ENCODE assay signal across 22 cellular contexts in genomic region chr16:87692176-87692575, GRCh38.
DNase-seq lines count a peak whose midpoint lies in the region; ATAC-seq, FAIRE-seq and TF ChIP-seq lines count a peak whose summit lies in the region.
"Had no signal": no experiment of that assay in that cellular context is flagged by ENCODE, and none has a peak within 500 bp of the region (broad histone marks: within the 10 kb centered on the region; RNA-seq: fewer than 3 reads in every experiment).

No MANE protein-coding gene starts in this region.

- H4K20me1 ChIP-seq in HCT116 (ENCODE audit: insufficient read depth) (no peaks in the 10 kb centered on the region), K562 (replicated peaks; ENCODE audit: control insufficient read depth, insufficient read depth, low read length) (0 out of 2 replicates have a peak, but pooled peaks cover 8% of the 10 kb centered on the region), osteoblast (ENCODE audit: insufficient read depth, low read length) (no peaks in the 10 kb centered on the region)

- intact Hi-C loops in HCT116 (cut with micrococcal nuclease) (no loop called here), K562 (cut with micrococcal nuclease) (no loop called here)

- DNase-seq in DMS53 (lab: John Stamatoyannopoulos, UW) (peak; percentile 33), DMS53 treated with DMSO at 0.1 percent for 48 hours (lab: John Stamatoyannopoulos, UW; ENCODE audit: unreplicated experiment) (no peak), HCT116 (ENCODE audit: low read depth, low spot score) (no peak), K562 (ENCODE audit: extremely low read depth in 1 of 4, low spot score in 3 of 4) (no peak), osteoblast (ENCODE audit: insufficient read length, low spot score, missing footprints) (peak; percentile 86), cortex of kidney (lab: John Stamatoyannopoulos, UW) (no peak), NCI-H1048 (lab: John Stamatoyannopoulos, UW) (no peak)
- no peak for DNase-seq in stimulated activated CD4-positive, alpha-beta T cell treated with anti-CD3 and anti-CD28 coated beads, Interleukin-2, amount 100 ng/mL, for 24 hours
- DNase-seq: BE2C; CD4-positive, alpha-beta memory T cell; DMS79 treated with DMSO at 0.1 percent for 48 hours; KBM-7; NCI-H1105 treated with DMSO at 0.1 percent for 48 hours; NCI-H1694; NCI-H2081 treated with DMSO at 0.1 percent for 48 hours; NCI-H446 treated with DMSO at 0.1 percent for 48 hours; NCI-H69; OCI-M1; RPMI8226; SIG-M5 had no signal

- in situ Hi-C loops in K562 (cut with MboI): no loop called here

- POLR2A ChIA-PET in HCT116 (lab: Charles Lee): no interaction called here
- POLR2A ChIA-PET in K562 (lab: Yijun Ruan, JAX): interaction anchor here (0.6 to 1.0 kb wide), 4 partner anchors 14 to 371 kb away, joined by 3 to 4 read pairs (median 3); no protein-coding TSS in a partner anchor

- H3K9ac ChIP-seq in HCT116 (ENCODE audit: low read length): no peak overlapping the region
- H3K9ac ChIP-seq in K562 (ENCODE audit: insufficient read depth in 1 of 2, low read depth in 2 of 2, low read length in 2 of 2): no peak overlapping the region

- TF ChIP-seq CTCF in HCT116 (IDR thresholded peaks at IDR 0.05 in 2 of 3, conservative IDR thresholded peaks at IDR 0.05 in 1 of 3; ENCODE audit: borderline replicate concordance in 1 of 3, insufficient read depth in 1 of 3, low read depth in 2 of 3, low read length in 2 of 3): no peak
- TF ChIP-seq CTCF in K562 (IDR thresholded peaks at IDR 0.05 in 2 of 3, conservative IDR thresholded peaks at IDR 0.05 in 1 of 3; ENCODE audit: insufficient read depth in 2 of 3, low read depth in 1 of 3, low read length in 3 of 3): no peak
- TF ChIP-seq CTCF in osteoblast (IDR thresholded peaks at IDR 0.05; ENCODE audit: extremely low read depth, low read depth, low read length): no peak

- TF ChIP-seq EP300 in K562 (IDR thresholded peaks at IDR 0.05; ENCODE audit: low read length): no peak

- ATAC-seq in HCT116: peak; percentile 7
- no peak for ATAC-seq in K562

- H3K4me1 ChIP-seq in HCT116 (ENCODE audit: control insufficient read depth in 1 of 2, insufficient read depth in 2 of 2, low read length in 2 of 2): no peaks in the 10 kb centered on the region
- peaks cover 0 to 55% of the 10 kb centered on the region in 2 experiments; a peak in 2 of 5 replicates for H3K4me1 ChIP-seq in K562 (replicated peaks in 1 of 2; ENCODE audit: control insufficient read depth in 2 of 2, insufficient read depth in 2 of 2, low read length in 2 of 2)
- no peaks in the 10 kb centered on the region for H3K4me1 ChIP-seq in osteoblast (ENCODE audit: insufficient read depth, low read length)
- H3K4me1 ChIP-seq: BE2C had no signal

- TF ChIP-seq POLR2A in HCT116 (IDR thresholded peaks at IDR 0.05; ENCODE audit: borderline replicate concordance, extremely low read depth, insufficient read depth, insufficient read length) (no peak), K562 (conservative IDR thresholded peaks at IDR 0.05) (no peak)

- H3K36me3 ChIP-seq in HCT116 (ENCODE audit: control insufficient read depth in 1 of 2, insufficient read depth in 2 of 2, low read length in 2 of 2) (peaks cover 0 to 4% of the 10 kb centered on the region in 2 experiments; a peak in 3 of 4 replicates), K562 (ENCODE audit: control insufficient read depth, insufficient read depth, low read length) (peaks cover 19% of the 10 kb centered on the region; the same call in 1 of the 3 replicates), osteoblast (ENCODE audit: insufficient read depth, low read length) (no peaks in the 10 kb centered on the region)

- H3K27ac ChIP-seq in HCT116 (ENCODE audit: low read depth, low read length) (no peak overlapping the region), K562 (ENCODE audit: extremely low read depth, low read depth, low read length) (no peak overlapping the region), osteoblast (ENCODE audit: low read depth, low read length) (no peak overlapping the region)

- H2AFZ ChIP-seq in HCT116 (ENCODE audit: low read depth, low read length, poor library complexity, severe bottlenecking) (no peak overlapping the region), K562 (ENCODE audit: low read depth, low read length) (no peak overlapping the region), osteoblast (ENCODE audit: low read length) (no peak overlapping the region)
- H2AFZ ChIP-seq: GM23338 had no signal

- H3K4me3 ChIP-seq in HCT116 (replicated peaks in 1 of 2; ENCODE audit: low read depth in 1 of 2, low read length in 2 of 2) (no peak overlapping the region), K562 (no peak overlapping the region), osteoblast (ENCODE audit: insufficient read depth, low read length) (no peak overlapping the region)
- H3K4me3 ChIP-seq: GM23338 had no signal

- WGBS in K562 (ENCODE audit: insufficient coverage, low coverage, missing lambda C conversion rate): 30% methylated on average over 5 of the region's 7 CpGs

- BruUV-seq in HCT116 (replicated peaks; lab: Mats Ljungman, UMichigan) (no TSS peak), K562 (replicated peaks; lab: Mats Ljungman, UMichigan) (no TSS peak)

- H3K9me2 ChIP-seq in HCT116 (ENCODE audit: insufficient read depth): no peaks in the 10 kb centered on the region

- no peak for FAIRE-seq in K562 (lab: Jason Lieb, UNC)
- FAIRE-seq: G401.6 had no signal

- CTCF ChIA-PET in HCT116 (lab: Charles Lee): no interaction called here
- CTCF ChIA-PET in K562 (lab: Yijun Ruan, JAX; ENCODE audit: low intra/inter-chr PET ratio): no interaction called here

- H3K79me2 ChIP-seq in HCT116 (ENCODE audit: insufficient read depth, low read length) (no peaks in the 10 kb centered on the region), K562 (ENCODE audit: control insufficient read depth, insufficient read depth, low read length) (no peaks in the 10 kb centered on the region), osteoblast (ENCODE audit: insufficient read depth, low read length) (no peaks in the 10 kb centered on the region)

- H3K4me2 ChIP-seq in HCT116 (ENCODE audit: low read length) (no peak overlapping the region), K562 (ENCODE audit: insufficient read depth, low read length) (no peak overlapping the region), osteoblast (ENCODE audit: insufficient read depth, low read length) (no peak overlapping the region)
- H3K4me2 ChIP-seq: GM23338 had no signal

- no peak for TF ChIP-seq RAD21 in HCT116 (IDR thresholded peaks at IDR 0.05; ENCODE audit: low read depth)
- TF ChIP-seq RAD21 in K562 (CRISPR knock-in tag; conservative IDR thresholded peaks at IDR 0.05 in 1 of 2, IDR thresholded peaks at IDR 0.05 in 1 of 2): no peak

- H3K9me1 ChIP-seq in K562 (ENCODE audit: control insufficient read depth, insufficient read depth, low read length): no peaks in the 10 kb centered on the region

- H3K27me3 ChIP-seq in HCT116 (ENCODE audit: insufficient read depth, low read length): no peaks in the 10 kb centered on the region
- peaks cover 3 to 27% of the 10 kb centered on the region in 2 experiments; a peak in 3 of 5 replicates for H3K27me3 ChIP-seq in K562 (ENCODE audit: control insufficient read depth in 2 of 2, insufficient read depth in 2 of 2, low read length in 2 of 2)
- peaks cover 9% of the 10 kb centered on the region for H3K27me3 ChIP-seq in osteoblast (ENCODE audit: insufficient read depth, low read length)
- H3K27me3 ChIP-seq: BE2C had no signal

- RAD21 ChIA-PET in HCT116 (lab: Charles Lee; ENCODE audit: low non-redundant PET in 1 of 2, low total read pairs in 2 of 2, uncharacterized antibody in 2 of 2, unreplicated experiment in 2 of 2): no interaction called here

- H3K9me3 ChIP-seq in HCT116 (ENCODE audit: control insufficient read depth in 1 of 2, insufficient read depth in 1 of 2, low read depth in 1 of 2, low read length in 2 of 2) (no peaks in the 10 kb centered on the region), K562 (replicated peaks; ENCODE audit: control insufficient read depth, insufficient read depth, low read depth, low read length) (no peaks in the 10 kb centered on the region), osteoblast (ENCODE audit: low read depth, low read length) (no peaks in the 10 kb centered on the region)
- H3K9me3 ChIP-seq: BE2C had no signal

TF ChIP-seq in HCT116, 20 proteins besides CTCF, POLR2A, EP300 and RAD21 (continues in another document):
- TF ChIP-seq ZNF274 (IDR thresholded peaks at IDR 0.05; ENCODE audit: low read depth, low read length): no peak
- no peak for TF ChIP-seq YY1 (IDR thresholded peaks at IDR 0.05; ENCODE audit: extremely low read depth, insufficient replicate concordance, low read depth, low read length)
- no peak for TF ChIP-seq POLR2AphosphoS5 (IDR thresholded peaks at IDR 0.05; ENCODE audit: low read depth, low read length)
- no peak for TF ChIP-seq SRF (IDR thresholded peaks at IDR 0.05; ENCODE audit: low read depth)
- no peak for TF ChIP-seq EZH2phosphoT487 (IDR thresholded peaks at IDR 0.05; ENCODE audit: borderline replicate concordance)
- no peak for TF ChIP-seq EZH2 (IDR thresholded peaks at IDR 0.05)
- TF ChIP-seq SIN3A (IDR thresholded peaks at IDR 0.05; ENCODE audit: low read depth): no peak
- TF ChIP-seq TCF7L2 (IDR thresholded peaks at IDR 0.05; ENCODE audit: borderline replicate concordance, extremely low read depth, insufficient read depth, insufficient read length): no peak

Comparison
In these comparisons a context has a peak if more than half of its experiments do, and no peak if none do; other contexts are left out.
1. DNase-seq: peak in DMS53 (single experiment) and osteoblast (single experiment); none in DMS53 treated with DMSO at 0.1 percent for 48 hours (single experiment), HCT116 (single experiment), K562 (0 of 4), stimulated activated CD4-positive, alpha-beta T cell treated with anti-CD3 and anti-CD28 coated beads, Interleukin-2, amount 100 ng/mL, for 24 hours (0 of 2), cortex of kidney (single experiment) and NCI-H1048 (single experiment).